ENCODE assay signal across 9 cellular contexts in the genomic region with DNA sequence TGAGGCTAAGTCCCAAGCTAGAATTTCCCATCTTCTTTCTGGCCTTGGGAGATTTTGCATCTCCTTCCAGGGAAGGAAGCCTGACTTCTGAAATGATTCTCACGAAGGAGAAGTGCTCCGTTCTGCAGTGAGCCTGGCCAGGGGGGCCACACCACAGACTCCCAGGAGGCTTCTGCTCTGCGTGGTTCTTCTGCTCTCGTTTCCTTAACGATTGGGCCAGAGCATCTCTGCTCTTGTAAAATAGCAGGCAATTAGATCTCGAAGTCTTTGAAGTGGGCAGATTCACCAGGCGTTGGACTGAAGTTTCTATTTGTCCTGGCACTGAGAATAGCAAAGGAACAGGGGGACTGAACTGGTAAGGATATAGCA. TPM values are rescaled to one million over a fixed set of nuclear protein-coding genes. Genes with fewer than 3 reads are reported as not detected.
DNase-seq lines count a peak whose midpoint lies in the region; ATAC-seq and TF ChIP-seq lines count a peak whose summit lies in the region.
"Had no signal": no experiment of that assay in that cellular context is flagged by ENCODE, and none has a peak within 500 bp of the region (broad histone marks: within the 10 kb centered on the region; RNA-seq: fewer than 3 reads in every experiment).

No MANE protein-coding gene starts in this region.

- ATAC-seq in GM19468 (IDR thresholded peaks at IDR 0.05; ENCODE audit: extremely low read depth, unreplicated experiment) = peak; percentile 17
- ATAC-seq in upper lobe of right lung = peak; percentile 58

- peak overlapping the region; percentile 87 to 99 (median 97) for H3K27ac Mint-ChIP-seq in CD4-positive, alpha-beta memory T cell

- peak overlapping the region; percentile 45 to 49 for H3K4me3 ChIP-seq in CD4-positive, alpha-beta memory T cell (ENCODE audit: low read length in 2 of 2)
- H3K4me3 ChIP-seq in fibroblast of mammary gland (ENCODE audit: control insufficient read depth, low read depth, low read length) = peak overlapping the region; percentile 43
- peak overlapping the region; percentile 40 for H3K4me3 ChIP-seq in upper lobe of right lung

- H3K9me3 ChIP-seq in CD4-positive, alpha-beta memory T cell (ENCODE audit: control insufficient read depth in 1 of 2, low read length in 2 of 2) = peaks cover 0 to 14% of the 10 kb centered on the region in 2 donors
- H3K9me3 ChIP-seq in upper lobe of right lung = peaks cover 8% of the 10 kb centered on the region

- peaks cover 24 to 56% (median 37%) of the 10 kb centered on the region in 4 donors for H3K4me1 Mint-ChIP-seq in CD4-positive, alpha-beta memory T cell

- H3K4me1 ChIP-seq in CD4-positive, alpha-beta memory T cell (ENCODE audit: insufficient read depth, low read length) = peaks cover 40% of the 10 kb centered on the region
- H3K4me1 ChIP-seq in upper lobe of right lung = peaks cover 12% of the 10 kb centered on the region

- POLR2A ChIA-PET in CD4-positive, alpha-beta memory T cell (lab: Charles Lee; ENCODE audit: partially characterized antibody) = interaction anchor here (0.6 to 6.9 kb wide), 19 partner anchors 9 to 1784 kb away, joined by 3 to 69 read pairs (median 5); a partner anchor contains a TSS

- TF ChIP-seq CTCF in fibroblast of mammary gland (conservative IDR thresholded peaks at IDR 0.05; ENCODE audit: control insufficient read depth, insufficient read depth, low read depth, low read length) (no peak), upper lobe of right lung (IDR thresholded peaks at IDR 0.05) (no peak)

- no peaks in the 10 kb centered on the region for H3K27me3 Mint-ChIP-seq in CD4-positive, alpha-beta memory T cell

- no peaks in the 10 kb centered on the region for H3K27me3 ChIP-seq in CD4-positive, alpha-beta memory T cell (ENCODE audit: insufficient read depth, low read length)
- H3K27me3 ChIP-seq in upper lobe of right lung = no peaks in the 10 kb centered on the region

- peaks cover 2 to 9% of the 10 kb centered on the region in 2 donors for H3K36me3 Mint-ChIP-seq in CD4-positive, alpha-beta memory T cell

- CTCF ChIA-PET in CD4-positive, alpha-beta memory T cell (lab: Charles Lee; ENCODE audit: partially characterized antibody) = interaction anchor here (0.6 to 8.8 kb wide), 11 partner anchors 24 to 676 kb away, joined by 3 to 105 read pairs (median 5); a partner anchor contains a TSS

- no peak for DNase-seq in CD4-positive, alpha-beta memory T cell
- peak; percentile 23 to 30 for DNase-seq in Kasumi-1 (lab: John Stamatoyannopoulos, UW)
- peak; percentile 58 for DNase-seq in fibroblast of mammary gland (ENCODE audit: low read depth)
- no peak for DNase-seq in upper lobe of right lung
- no peak for DNase-seq in hepatic stellate cell (ENCODE audit: low spot score)
- no peak for DNase-seq in NCI-H1048 (lab: John Stamatoyannopoulos, UW)
- DNase-seq in activated CD8-positive, alpha-beta memory T cell treated with anti-CD3 and anti-CD28 coated beads for 24 hours = no peak

- peak overlapping the region; percentile 73 for H3K27ac ChIP-seq in CD4-positive, alpha-beta memory T cell (ENCODE audit: low read depth, low read length)
- H3K27ac ChIP-seq in upper lobe of right lung = peak overlapping the region; percentile 11

- H3K4me3 Mint-ChIP-seq in CD4-positive, alpha-beta memory T cell = peak overlapping the region; percentile 88 to 97 (median 94)

- H3K9me3 Mint-ChIP-seq in CD4-positive, alpha-beta memory T cell = peaks cover 0 to 18% (median 10%) of the 10 kb centered on the region in 8 donors

- H3K36me3 ChIP-seq in CD4-positive, alpha-beta memory T cell (ENCODE audit: insufficient read depth, low read length) = no peaks in the 10 kb centered on the region
- H3K36me3 ChIP-seq in upper lobe of right lung = no peaks in the 10 kb centered on the region

- intact Hi-C loops in CD4-positive, alpha-beta memory T cell (cut with micrococcal nuclease) = loop anchor here (2.0 kb wide), 1 partner anchor 145 kb away; a partner anchor contains a TSS
- intact Hi-C loops in upper lobe of right lung (cut with DNase I) = no loop called here

RNA-seq across cellular contexts. Expression of a gene that starts 6.7 kb away (rescaled TPM):
- total RNA-seq in CD4-positive, alpha-beta memory T cell = 10 to 100 TPM; 17.1 to 20.6 TPM
- polyA plus RNA-seq in CD4-positive, alpha-beta memory T cell = 10 to 100 TPM; 46.6 to 53.8 TPM
- total RNA-seq in upper lobe of right lung = 4.9 TPM
- total RNA-seq: renal cortical epithelial cell had no signal

Comparison
In these comparisons a context has a peak if more than half of its experiments do, and no peak if none do; other contexts are left out.
1. DNase-seq: peak in Kasumi-1 (2 of 2) and fibroblast of mammary gland (single experiment); none in CD4-positive, alpha-beta memory T cell (0 of 5), upper lobe of right lung (single experiment), hepatic stellate cell (single experiment), NCI-H1048 (single experiment) and activated CD8-positive, alpha-beta memory T cell treated with anti-CD3 and anti-CD28 coated beads for 24 hours (single experiment).
2. Peak in every context shown above with its lines, with median percentiles within 50 percentile points of each other: H3K4me3 ChIP-seq.